24 cellular contexts compared by ENCODE assay signal in the genomic region with DNA sequence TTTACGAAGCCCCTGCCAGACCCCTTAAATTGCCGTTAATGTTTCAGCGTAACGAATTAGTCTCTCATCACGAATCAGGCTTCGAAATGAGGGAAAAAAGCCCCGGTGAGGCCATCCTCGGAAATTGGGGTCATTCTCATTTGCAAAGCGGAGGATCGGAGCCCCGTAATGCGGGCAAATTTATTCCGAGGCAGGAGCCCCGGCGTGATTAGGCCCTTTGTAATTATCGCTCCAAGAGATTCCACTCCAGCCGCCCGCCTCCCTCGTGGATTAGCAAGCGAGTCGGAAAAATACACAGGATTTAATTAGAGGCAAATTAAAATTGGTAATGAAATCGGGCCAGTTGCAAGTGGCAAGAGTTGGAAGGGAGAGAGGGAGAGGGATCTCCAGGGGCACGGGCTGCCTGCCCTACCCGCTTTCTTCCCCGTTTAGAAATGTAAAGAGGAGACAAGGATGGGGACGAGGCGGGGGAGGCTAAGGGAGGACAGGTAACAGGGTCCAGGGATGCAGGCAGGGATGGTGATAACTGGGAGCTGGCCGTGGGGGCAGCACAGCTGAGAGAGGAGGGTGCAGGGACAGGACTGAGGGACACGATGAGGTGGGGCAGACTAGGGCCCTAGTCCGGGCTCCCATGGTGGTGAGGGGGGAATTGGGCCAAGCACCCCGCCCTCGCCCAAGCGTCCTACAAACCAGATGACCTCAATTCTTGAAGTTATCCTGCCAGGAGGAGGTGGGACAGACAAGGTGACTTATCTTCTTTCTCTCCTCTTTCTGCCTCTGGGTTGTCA. TPM values are rescaled to one million over a fixed set of nuclear protein-coding genes. Genes with fewer than 3 reads are reported as not detected.
"Had no signal": no experiment of that assay in that cellular context is flagged by ENCODE, and none has a peak within 500 bp of the region (broad histone marks: within the 10 kb centered on the region; RNA-seq: fewer than 3 reads in every experiment).

No MANE protein-coding gene starts in this region.

- DNase-seq: activated CD4-positive, alpha-beta T cell treated with anti-CD3 and anti-CD28 coated beads, Interleukin-2, amount 10 ng/mL, durations not matched to agents 24 days and 14 days; activated CD4-positive, alpha-beta T cell treated with anti-CD3 and anti-CD28 coated beads, Interleukin-2, amount 50 U/mL, for 48 hours; activated CD4-positive, CD25-positive, alpha-beta regulatory T cell treated with anti-CD3 and anti-CD28 coated beads, Interleukin-2, amount 50 U/mL, for 72 hours; activated CD8-positive, alpha-beta memory T cell treated with anti-CD3 and anti-CD28 coated beads, Interleukin-2, amount 10 ng/mL, durations not matched to agents 7 days and 5 days; activated effector memory CD4-positive, alpha-beta T cell treated with Interleukin-2 at 50 U/mL for 16 hours; activated naive CD4-positive, alpha-beta T cell; activated T-cell treated with anti-CD3 and anti-CD28 coated beads, Interleukin-2, amount 50 U/mL, for 24 hours; aorta; Kasumi-1; KBM-7; NCI-H146; NCI-H187 treated with DMSO at 0.1 percent for 48 hours; NCI-H2081 treated with DMSO at 0.1 percent for 48 hours; NCI-H446 treated with DMSO at 0.1 percent for 48 hours; NCI-H526; NCI-H82; SIG-M5; T-helper 17 cell; T-helper 9 cell had no signal

- FAIRE-seq: bronchial epithelial cell had no signal

- H3K4me3 Mint-ChIP-seq: activated CD4-positive, alpha-beta T cell treated with anti-CD3 and anti-CD28 coated beads, Interleukin-2, amount 10 ng/mL, durations not matched to agents 24 days and 14 days; activated CD8-positive, alpha-beta memory T cell treated with anti-CD3 and anti-CD28 coated beads, Interleukin-2, amount 10 ng/mL, durations not matched to agents 7 days and 5 days; activated naive CD4-positive, alpha-beta T cell treated with anti-CD3 and anti-CD28 coated beads, Interleukin-2, amount 50 U/mL, for 24 hours; activated T-cell treated with anti-CD3 and anti-CD28 coated beads, Interleukin-2, amount 50 U/mL, for 24 hours; activated T-helper 1 cell treated with anti-CD3 and anti-CD28 coated beads, Interleukin-12 subunit alpha, Interleukin-12 subunit beta, Interleukin-2, Interleukin-4 antibody, amounts not matched to agents 30 ng/mL and 10 ng/mL and 1 ng/mL, durations not matched to agents 14 hours and 24 hours and 36 hours; T-helper 17 cell; WTC11 had no signal

- H3K9me3 Mint-ChIP-seq: activated CD4-positive, alpha-beta T cell treated with anti-CD3 and anti-CD28 coated beads, Interleukin-2, amount 10 ng/mL, durations not matched to agents 24 days and 14 days; activated naive CD4-positive, alpha-beta T cell treated with anti-CD3 and anti-CD28 coated beads, Interleukin-2, amount 50 U/mL, for 24 hours; activated T-cell treated with anti-CD3 and anti-CD28 coated beads, Interleukin-2, amount 50 U/mL, for 24 hours; activated T-helper 1 cell treated with anti-CD3 and anti-CD28 coated beads, Interleukin-12 subunit alpha, Interleukin-12 subunit beta, Interleukin-2, Interleukin-4 antibody, amounts not matched to agents 30 ng/mL and 10 ng/mL and 1 ng/mL, durations not matched to agents 14 hours and 24 hours and 36 hours; WTC11 had no signal

- ATAC-seq: activated CD8-positive, alpha-beta memory T cell treated with anti-CD3 and anti-CD28 coated beads, Interleukin-2, amount 10 ng/mL, durations not matched to agents 7 days and 5 days; T-helper 17 cell; WTC11 had no signal

- H3K27me3 Mint-ChIP-seq: activated CD4-positive, alpha-beta T cell treated with anti-CD3 and anti-CD28 coated beads, Interleukin-2, amount 10 ng/mL, durations not matched to agents 24 days and 14 days; activated CD8-positive, alpha-beta memory T cell treated with anti-CD3 and anti-CD28 coated beads, Interleukin-2, amount 10 ng/mL, durations not matched to agents 7 days and 5 days; activated naive CD4-positive, alpha-beta T cell treated with anti-CD3 and anti-CD28 coated beads, Interleukin-2, amount 50 U/mL, for 24 hours; activated T-cell treated with anti-CD3 and anti-CD28 coated beads, Interleukin-2, amount 50 U/mL, for 24 hours; T-helper 17 cell had no signal

- H3K36me3 Mint-ChIP-seq: activated CD8-positive, alpha-beta memory T cell treated with anti-CD3 and anti-CD28 coated beads, Interleukin-2, amount 10 ng/mL, durations not matched to agents 7 days and 5 days had no signal

- H3K4me1 Mint-ChIP-seq: activated CD8-positive, alpha-beta memory T cell treated with anti-CD3 and anti-CD28 coated beads, Interleukin-2, amount 10 ng/mL, durations not matched to agents 7 days and 5 days; activated naive CD4-positive, alpha-beta T cell treated with anti-CD3 and anti-CD28 coated beads, Interleukin-2, amount 50 U/mL, for 24 hours had no signal

- H3K27ac Mint-ChIP-seq: activated CD4-positive, alpha-beta T cell treated with anti-CD3 and anti-CD28 coated beads, Interleukin-2, amount 10 ng/mL, durations not matched to agents 24 days and 14 days; activated CD8-positive, alpha-beta memory T cell treated with anti-CD3 and anti-CD28 coated beads, Interleukin-2, amount 10 ng/mL, durations not matched to agents 7 days and 5 days; activated naive CD4-positive, alpha-beta T cell treated with anti-CD3 and anti-CD28 coated beads, Interleukin-2, amount 50 U/mL, for 24 hours; activated T-cell treated with anti-CD3 and anti-CD28 coated beads, Interleukin-2, amount 50 U/mL, for 24 hours; activated T-helper 1 cell treated with anti-CD3 and anti-CD28 coated beads, Interleukin-12 subunit alpha, Interleukin-12 subunit beta, Interleukin-2, Interleukin-4 antibody, amounts not matched to agents 30 ng/mL and 10 ng/mL and 1 ng/mL, durations not matched to agents 14 hours and 24 hours and 36 hours; T-helper 17 cell; WTC11 had no signal

RNA-seq across cellular contexts. Expression of a gene that starts 44.6 kb away (rescaled TPM):
- total RNA-seq: activated CD4-positive, alpha-beta T cell treated with anti-CD3 and anti-CD28 coated beads, Interleukin-2, amount 10 ng/mL, durations not matched to agents 24 days and 14 days; activated CD8-positive, alpha-beta memory T cell treated with anti-CD3 and anti-CD28 coated beads, Interleukin-2, amount 10 ng/mL, durations not matched to agents 7 days and 5 days; activated T-helper 1 cell treated with anti-CD3 and anti-CD28 coated beads, Interleukin-12 subunit alpha, Interleukin-12 subunit beta, Interleukin-2, Interleukin-4 antibody, amounts not matched to agents 30 ng/mL and 10 ng/mL and 1 ng/mL, durations not matched to agents 14 hours and 24 hours and 36 hours; OCI-LY7; T-helper 17 cell had no signal
